Comparison of ENCODE assay signal across 1 cellular context in the genomic region with DNA sequence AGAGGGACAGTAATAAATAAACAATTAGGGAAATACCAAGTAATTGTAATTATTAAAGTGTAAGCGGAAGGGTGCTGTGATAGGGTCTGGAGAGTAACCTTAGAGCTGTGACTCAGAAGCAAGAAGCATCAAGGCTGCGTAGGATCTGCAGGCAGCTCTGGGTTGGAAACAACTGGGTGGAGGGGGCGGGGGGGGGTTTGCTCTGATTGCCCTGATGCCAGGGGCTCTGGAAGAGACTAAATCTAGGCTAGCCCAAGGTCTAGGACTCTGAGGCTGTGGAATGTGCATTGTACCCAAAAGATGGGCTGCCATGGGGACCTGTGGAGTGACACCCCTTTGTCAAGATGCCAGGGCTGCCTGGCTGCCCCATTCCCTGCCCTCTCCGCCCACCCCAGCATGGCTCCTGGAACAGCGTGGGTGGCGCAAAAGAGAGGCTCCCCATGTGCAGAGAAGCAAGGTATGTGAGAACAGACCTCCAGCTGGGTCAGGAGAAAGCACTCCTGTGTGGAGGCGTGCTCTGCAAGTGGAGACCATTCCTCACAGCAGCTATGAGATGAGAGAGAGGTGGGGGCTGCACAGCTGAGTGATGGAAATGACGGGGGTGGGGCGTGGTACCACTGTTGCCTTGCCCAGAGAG.
TF ChIP-seq lines count a peak whose summit lies in the region.

No MANE protein-coding gene starts in this region.

TF ChIP-seq in GM23338, 12 proteins besides CTCF, POLR2A, EP300 and RAD21 (continued from another document):
- TF ChIP-seq EZH2phosphoT487 (IDR thresholded peaks at IDR 0.05; ENCODE audit: unreplicated experiment) (no peak), JUNB (IDR thresholded peaks at IDR 0.05; ENCODE audit: unreplicated experiment) (no peak), EZH2 (IDR thresholded peaks at IDR 0.05; ENCODE audit: low read depth, unreplicated experiment) (no peak)
TF ChIP-seq in GM23338: peak in this region for 0.
